7 cellular contexts compared by ENCODE assay signal in the genomic region with DNA sequence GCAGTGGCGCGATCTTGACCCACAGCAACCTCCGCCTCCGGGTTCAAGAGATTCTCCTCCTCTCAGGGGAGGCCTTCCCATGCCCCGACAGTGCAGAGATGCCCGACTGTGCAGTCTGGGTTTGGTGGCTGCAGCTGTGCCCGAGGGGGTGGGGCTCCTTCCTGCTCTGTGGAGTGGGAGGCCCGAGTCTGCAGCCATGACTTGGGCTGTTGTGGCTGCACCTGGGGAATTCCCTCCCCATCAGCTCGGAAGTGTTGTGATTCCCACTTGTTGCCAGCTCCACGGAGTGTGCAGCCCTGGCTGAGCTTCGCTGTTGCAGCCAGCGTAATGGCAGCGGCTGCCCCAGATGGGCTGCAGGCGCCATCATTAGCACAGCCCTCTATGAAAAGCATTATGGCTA.
A peak's percentile ranks its signal among the peaks of the same experiment; 100 is the strongest.
DNase-seq lines count a peak whose midpoint lies in the region; ATAC-seq, FAIRE-seq and TF ChIP-seq lines count a peak whose summit lies in the region.

No MANE protein-coding gene starts in this region.

- no peak for TF ChIP-seq CTCF in GM23338 (conservative IDR thresholded peaks at IDR 0.05; ENCODE audit: low read depth in 2 of 2)
- no peak for TF ChIP-seq CTCF in right atrium auricular region (IDR thresholded peaks at IDR 0.05)
- TF ChIP-seq CTCF in tibial artery (IDR thresholded peaks at IDR 0.05) = no peak
- TF ChIP-seq CTCF in endothelial cell (IDR thresholded peaks at IDR 0.05; ENCODE audit: unreplicated experiment) = no peak

- FAIRE-seq in small intestine (lab: Jason Lieb, UNC) = no peak

- H3K79me2 ChIP-seq in GM23338 (replicated peaks; ENCODE audit: insufficient read depth) = no peaks in the 10 kb centered on the region

- H3K4me2 ChIP-seq in GM23338 = no peak overlapping the region

- no peaks in the 10 kb centered on the region for H3F3A ChIP-seq in GM23338 (replicated peaks; ENCODE audit: low read depth)

- no peak for ATAC-seq in GM23338
- no peak for ATAC-seq in HG02798 (IDR thresholded peaks at IDR 0.05; ENCODE audit: poor library complexity, unreplicated experiment)

- H3K9me3 ChIP-seq in right atrium auricular region = no peaks in the 10 kb centered on the region
- no peaks in the 10 kb centered on the region for H3K9me3 ChIP-seq in tibial artery
- H3K9me3 ChIP-seq in small intestine (ENCODE audit: control insufficient read depth, low read depth) = no peaks in the 10 kb centered on the region

- H3K27me3 Mint-ChIP-seq in GM23338 (ENCODE audit: insufficient read depth, low read depth, poor library complexity) (no peaks in the 10 kb centered on the region), endothelial cell (ENCODE audit: unreplicated experiment) (no peaks in the 10 kb centered on the region)
- H3K27me3 Mint-ChIP-seq in activated CD4-positive, alpha-beta T cell treated with anti-CD3 and anti-CD28 coated beads, Interleukin-2, amount 10 ng/mL, durations not matched to agents 24 days and 14 days = peaks cover 24% of the 10 kb centered on the region

- peak overlapping the region; percentile 98; the same call in 1 of the 2 replicates for H2AFZ ChIP-seq in GM23338

- H3K27me3 ChIP-seq in GM23338 (ENCODE audit: insufficient read depth) (no peaks in the 10 kb centered on the region), right atrium auricular region (no peaks in the 10 kb centered on the region), tibial artery (no peaks in the 10 kb centered on the region), small intestine (ENCODE audit: control insufficient read depth in 2 of 2, insufficient read depth in 2 of 2, low read length in 2 of 2) (no peaks in the 10 kb centered on the region)

- intact Hi-C loops in activated CD4-positive, alpha-beta T cell treated with anti-CD3 and anti-CD28 coated beads, Interleukin-2, amount 10 ng/mL, durations not matched to agents 24 days and 14 days (cut with micrococcal nuclease) = loop anchor here (1.0 to 2.0 kb wide), 2 partner anchors 157 to 233 kb away; no protein-coding TSS in a partner anchor
- intact Hi-C loops in tibial artery (cut with DNase I; ENCODE audit: low total_unique reads) = no loop called here

- H3K4me1 ChIP-seq in GM23338 (ENCODE audit: insufficient read depth) (peaks cover 7% of the 10 kb centered on the region; the same call in 1 of the 2 replicates), right atrium auricular region (peaks cover 0 to 13% of the 10 kb centered on the region in 2 donors), tibial artery (peaks cover 0 to 9% (median 0%) of the 10 kb centered on the region in 4 donors), small intestine (ENCODE audit: control insufficient read depth in 2 of 2, insufficient read depth in 1 of 2, low read depth in 1 of 2, low read length in 1 of 2) (no peaks in the 10 kb centered on the region)

- no peaks in the 10 kb centered on the region for H3K9me2 ChIP-seq in GM23338 (ENCODE audit: insufficient read depth)

- H3K4me3 Mint-ChIP-seq in GM23338 = no peak overlapping the region
- no peak overlapping the region for H3K4me3 Mint-ChIP-seq in activated CD4-positive, alpha-beta T cell treated with anti-CD3 and anti-CD28 coated beads, Interleukin-2, amount 10 ng/mL, durations not matched to agents 24 days and 14 days
- H3K4me3 Mint-ChIP-seq in endothelial cell (ENCODE audit: unreplicated experiment) = no peak overlapping the region

- no peak for DNase-seq in GM23338 (ENCODE audit: low spot score)
- DNase-seq in activated CD4-positive, alpha-beta T cell treated with anti-CD3 and anti-CD28 coated beads, Interleukin-2, amount 10 ng/mL, durations not matched to agents 24 days and 14 days = peak; percentile 68
- DNase-seq in right atrium auricular region (ENCODE audit: low spot score) = no peak
- DNase-seq in tibial artery = no peak
- no peak for DNase-seq in endothelial cell (ENCODE audit: low spot score)
- DNase-seq in small intestine = no peak

- H3K4me1 Mint-ChIP-seq in GM23338 (no peaks in the 10 kb centered on the region), endothelial cell (ENCODE audit: unreplicated experiment) (no peaks in the 10 kb centered on the region)
- H3K4me1 Mint-ChIP-seq in activated CD4-positive, alpha-beta T cell treated with anti-CD3 and anti-CD28 coated beads, Interleukin-2, amount 10 ng/mL, durations not matched to agents 24 days and 14 days = peaks cover 3% of the 10 kb centered on the region

- no peak overlapping the region for H3K27ac ChIP-seq in GM23338 (ENCODE audit: low read depth)
- H3K27ac ChIP-seq in right atrium auricular region = peak overlapping the region; percentile 81 to 88
- H3K27ac ChIP-seq in tibial artery = peak overlapping the region in 1 of 2 donors; percentile 14
- H3K27ac ChIP-seq in small intestine (ENCODE audit: low read depth in 1 of 2, low read length in 1 of 2) = peak overlapping the region in 1 of 2 donors; percentile 90

- no peaks in the 10 kb centered on the region; the same call in 2 of the 3 replicates for H3K9me3 Mint-ChIP-seq in GM23338
- H3K9me3 Mint-ChIP-seq in activated CD4-positive, alpha-beta T cell treated with anti-CD3 and anti-CD28 coated beads, Interleukin-2, amount 10 ng/mL, durations not matched to agents 24 days and 14 days = no peaks in the 10 kb centered on the region
- H3K9me3 Mint-ChIP-seq in endothelial cell (ENCODE audit: unreplicated experiment) = no peaks in the 10 kb centered on the region

- no peaks in the 10 kb centered on the region for H4K20me1 ChIP-seq in GM23338 (replicated peaks; ENCODE audit: insufficient read depth)

- H3K36me3 ChIP-seq in GM23338 (ENCODE audit: insufficient read depth) = no peaks in the 10 kb centered on the region
- no peaks in the 10 kb centered on the region for H3K36me3 ChIP-seq in right atrium auricular region
- no peaks in the 10 kb centered on the region for H3K36me3 ChIP-seq in tibial artery
- H3K36me3 ChIP-seq in small intestine (ENCODE audit: control insufficient read depth in 2 of 2, insufficient read depth in 2 of 2, low read length in 2 of 2) = no peaks in the 10 kb centered on the region

- no peak overlapping the region for H3K27ac Mint-ChIP-seq in GM23338
- H3K27ac Mint-ChIP-seq in activated CD4-positive, alpha-beta T cell treated with anti-CD3 and anti-CD28 coated beads, Interleukin-2, amount 10 ng/mL, durations not matched to agents 24 days and 14 days = no peak overlapping the region
- no peak overlapping the region for H3K27ac Mint-ChIP-seq in endothelial cell (ENCODE audit: unreplicated experiment)

- 53 to 78% (median 62%) methylated on average over 14 of the region's 14 CpGs for WGBS in small intestine, 3 donors

- H3K36me3 Mint-ChIP-seq in GM23338 (ENCODE audit: low read depth) = no peaks in the 10 kb centered on the region
- no peaks in the 10 kb centered on the region for H3K36me3 Mint-ChIP-seq in activated CD4-positive, alpha-beta T cell treated with anti-CD3 and anti-CD28 coated beads, Interleukin-2, amount 10 ng/mL, durations not matched to agents 24 days and 14 days (ENCODE audit: low read depth)
- H3K36me3 Mint-ChIP-seq in endothelial cell (ENCODE audit: low read depth, unreplicated experiment) = no peaks in the 10 kb centered on the region

- H3K4me3 ChIP-seq in GM23338 (no peak overlapping the region), right atrium auricular region (peak overlapping the region in 1 of 2 donors; percentile 38), tibial artery (peak overlapping the region; percentile 12 to 28), small intestine (ENCODE audit: low read depth in 1 of 2, low read length in 2 of 2) (no peak overlapping the region)

TF ChIP-seq in GM23338, 12 proteins besides CTCF, POLR2A, EP300 and RAD21 (continues in another document):
- TF ChIP-seq NANOG (IDR thresholded peaks at IDR 0.05; ENCODE audit: borderline replicate concordance) (no peak), ETS1 (IDR thresholded peaks at IDR 0.05) (no peak), ZNF331 (CRISPR knock-in tag; IDR thresholded peaks at IDR 0.05; ENCODE audit: low read depth) (no peak), EZH2phosphoT487 (IDR thresholded peaks at IDR 0.05; ENCODE audit: unreplicated experiment) (no peak), POLR2AphosphoS5 (IDR thresholded peaks at IDR 0.05; ENCODE audit: low read depth) (no peak), ZNF114 (CRISPR knock-in tag; IDR thresholded peaks at IDR 0.05) (no peak), EZH2 (IDR thresholded peaks at IDR 0.05; ENCODE audit: low read depth, unreplicated experiment) (no peak), STAT1 (IDR thresholded peaks at IDR 0.05; ENCODE audit: unreplicated experiment) (no peak), REST (IDR thresholded peaks at IDR 0.05; ENCODE audit: unreplicated experiment) (no peak)

Comparison
In these comparisons a context has a peak if more than half of its experiments do, and no peak if none do; other contexts are left out.
1. H3K4me3 ChIP-seq: peak in tibial artery (2 of 2); none in GM23338 (single experiment) and small intestine (0 of 2).